33 cellular contexts compared by ENCODE assay signal in the genomic region with DNA sequence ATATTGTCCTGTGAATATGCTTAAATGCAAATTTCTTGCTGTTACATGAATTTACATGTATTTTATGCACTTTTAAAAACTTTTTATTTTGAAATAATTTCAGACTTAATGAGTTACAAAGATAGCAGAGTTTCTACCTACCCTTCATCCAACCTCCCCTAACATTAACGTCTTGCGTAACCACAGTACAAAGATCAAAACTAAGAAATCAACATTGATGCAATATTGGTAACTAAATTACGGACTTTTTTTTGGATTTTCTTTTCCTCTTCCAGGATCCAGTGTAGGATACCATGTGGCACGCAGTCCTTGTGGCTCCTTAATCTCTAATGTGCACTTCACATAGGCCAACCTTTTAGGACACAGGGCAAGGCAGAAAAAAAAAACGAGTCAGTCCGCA.
DNase-seq lines count a peak whose midpoint lies in the region; ATAC-seq, FAIRE-seq and TF ChIP-seq lines count a peak whose summit lies in the region.
"Had no signal": no experiment of that assay in that cellular context is flagged by ENCODE, and none has a peak within 500 bp of the region (broad histone marks: within the 10 kb centered on the region; RNA-seq: fewer than 3 reads in every experiment).

No MANE protein-coding gene starts in this region.

- no peak overlapping the region for H3K23ac ChIP-seq in IMR-90 (ENCODE audit: low read depth, low read length)

- dilution Hi-C loops in IMR-90 (cut with HindIII; ENCODE audit: low sequenced_read_pairs, unreplicated experiment): no loop called here

- H3K9me3 ChIP-seq in HepG2 (ENCODE audit: low read length) (peaks cover 5% of the 10 kb centered on the region), right lobe of liver (no peaks in the 10 kb centered on the region), IMR-90 (ENCODE audit: control insufficient read depth, insufficient read depth, low read length) (0 out of 2 replicates have a peak, but pooled peaks cover 2% of the 10 kb centered on the region), K562 (replicated peaks; ENCODE audit: control insufficient read depth, insufficient read depth, low read depth, low read length) (no peaks in the 10 kb centered on the region)
- H3K9me3 ChIP-seq: A549, BE2C, BLaER1, Caco-2 had no signal

- H3K79me2 ChIP-seq in HepG2 (ENCODE audit: insufficient read depth, low read length) (no peaks in the 10 kb centered on the region), K562 (ENCODE audit: control insufficient read depth, insufficient read depth, low read length) (no peaks in the 10 kb centered on the region)

- no peak overlapping the region for H3K56ac ChIP-seq in IMR-90 (ENCODE audit: extremely low read depth, insufficient read depth, low read length)

- no peak overlapping the region for H3K4ac ChIP-seq in IMR-90 (ENCODE audit: low read depth, low read length)

- H3K4me3 ChIP-seq in HepG2 (replicated peaks in 1 of 3; ENCODE audit: insufficient read depth in 1 of 3, low read depth in 2 of 3, low read length in 3 of 3) (no peak overlapping the region), right lobe of liver (no peak overlapping the region), IMR-90 (ENCODE audit: insufficient read depth, low read depth, low read length) (no peak overlapping the region), K562 (no peak overlapping the region)
- H3K4me3 ChIP-seq: A549; BLaER1; BLaER1 treated with 17β-estradiol and CSF1 and Interleukin-3, amounts not matched to agents 10 nM and 100 nM had no signal

- H2BK120ac ChIP-seq in IMR-90 (ENCODE audit: low read depth, low read length): no peak overlapping the region

- no TSS peak for BruUV-seq in HepG2 (replicated peaks; lab: Mats Ljungman, UMichigan)
- BruUV-seq in IMR-90 (replicated peaks; lab: Mats Ljungman, UMichigan): no TSS peak
- BruUV-seq in K562 (replicated peaks; lab: Mats Ljungman, UMichigan): no TSS peak

- H3K36me3 ChIP-seq in HepG2 (replicated peaks in 1 of 2; ENCODE audit: control insufficient read depth in 1 of 2, insufficient read depth in 2 of 2, low read length in 2 of 2): no peaks in the 10 kb centered on the region
- no peaks in the 10 kb centered on the region for H3K36me3 ChIP-seq in right lobe of liver
- H3K36me3 ChIP-seq in IMR-90 (ENCODE audit: control insufficient read depth, insufficient read depth, low read length): no peaks in the 10 kb centered on the region
- no peaks in the 10 kb centered on the region for H3K36me3 ChIP-seq in K562 (ENCODE audit: control insufficient read depth, insufficient read depth, low read length)
- H3K36me3 ChIP-seq: BE2C; BLaER1; BLaER1 treated with 17β-estradiol and CSF1 and Interleukin-3, amounts not matched to agents 10 nM and 100 nM had no signal

- POLR2A ChIA-PET in HepG2 (lab: Yijun Ruan, JAX): no interaction called here
- POLR2A ChIA-PET in IMR-90 (lab: Charles Lee; ENCODE audit: unreplicated experiment): no interaction called here
- POLR2A ChIA-PET in K562 (lab: Yijun Ruan, JAX): no interaction called here

- no peak for TF ChIP-seq CTCF in HepG2 (CRISPR knock-in tag; IDR thresholded peaks at IDR 0.05)
- no peak for TF ChIP-seq CTCF in right lobe of liver (IDR thresholded peaks at IDR 0.05)
- TF ChIP-seq CTCF in IMR-90 (conservative IDR thresholded peaks at IDR 0.05; ENCODE audit: low read depth, low read length): no peak
- no peak for TF ChIP-seq CTCF in K562 (IDR thresholded peaks at IDR 0.05 in 2 of 3, conservative IDR thresholded peaks at IDR 0.05 in 1 of 3; ENCODE audit: insufficient read depth in 2 of 3, low read depth in 1 of 3, low read length in 3 of 3)

- DNase-seq in HepG2 (ENCODE audit: low spot score) (no peak), right lobe of liver (no peak), IMR-90 (no peak), K562 (ENCODE audit: extremely low read depth in 1 of 4, low spot score in 3 of 4) (no peak), retina (no peak), hepatic stellate cell (ENCODE audit: low spot score) (no peak)
- DNase-seq: 8988T; ACHN; AML-193; BE2C; C1 segment of cervical spinal cord; Caco-2; Calu3; CD4-positive, alpha-beta memory T cell; CD4-positive, alpha-beta T cell; CD4-positive, CD25-positive, alpha-beta regulatory T cell; CD8-positive, alpha-beta memory T cell; CD8-positive, alpha-beta T cell; COR-L47; DMS 273 treated with DMSO at 0.1 percent for 48 hours; DMS153; DMS53; DMS79; DMS79 treated with DMSO at 0.1 percent for 48 hours; DND-41; EL had no signal

- H3K27ac ChIP-seq in HepG2 (ENCODE audit: extremely low read length, insufficient read depth, low read length) (no peak overlapping the region), right lobe of liver (no peak overlapping the region), IMR-90 (ENCODE audit: insufficient read depth, low read length) (no peak overlapping the region), K562 (ENCODE audit: extremely low read depth, low read depth, low read length) (no peak overlapping the region)
- H3K27ac ChIP-seq: 22Rv1; A549; BLaER1; BLaER1 treated with 17β-estradiol and CSF1 and Interleukin-3, amounts not matched to agents 10 nM and 100 nM; C4-2B had no signal

- H3K9ac ChIP-seq in HepG2 (ENCODE audit: insufficient read depth, low read depth, low read length) (no peak overlapping the region), IMR-90 (ENCODE audit: low read depth, low read length) (no peak overlapping the region), K562 (ENCODE audit: insufficient read depth in 1 of 2, low read depth in 2 of 2, low read length in 2 of 2) (no peak overlapping the region)
- H3K9ac ChIP-seq: BLaER1; BLaER1 treated with 17β-estradiol and CSF1 and Interleukin-3, amounts not matched to agents 10 nM and 100 nM had no signal

- no peak overlapping the region for H3K4me2 ChIP-seq in HepG2 (ENCODE audit: low read depth, low read length)
- H3K4me2 ChIP-seq in IMR-90 (ENCODE audit: low read depth, low read length): no peak overlapping the region
- no peak overlapping the region for H3K4me2 ChIP-seq in K562 (ENCODE audit: insufficient read depth, low read length)
- H3K4me2 ChIP-seq: A549; BLaER1; BLaER1 treated with 17β-estradiol and CSF1 and Interleukin-3, amounts not matched to agents 10 nM and 100 nM had no signal

- WGBS in HepG2 (ENCODE audit: low lambda C conversion rate): 43% methylated on average over 6 of the region's 6 CpGs
- WGBS in right lobe of liver (ENCODE audit: insufficient coverage, low coverage, low lambda C conversion rate, missing lambda C conversion rate): 59% methylated on average over 6 of the region's 6 CpGs
- 60% methylated on average over 1 of the region's 6 CpGs; no CpG with 5 or more reads in 1 of the 2 experiments for WGBS in IMR-90 (ENCODE audit: extremely low coverage in 2 of 2, insufficient read length in 1 of 2), 2 experiments
- WGBS in K562 (ENCODE audit: insufficient coverage, low coverage, missing lambda C conversion rate): 1% methylated on average over 6 of the region's 6 CpGs

- H4K91ac ChIP-seq in IMR-90 (ENCODE audit: insufficient read depth, low read depth, low read length): no peak overlapping the region

- no peak for TF ChIP-seq RAD21 in HepG2 (CRISPR knock-in tag; IDR thresholded peaks at IDR 0.05)
- no peak for TF ChIP-seq RAD21 in IMR-90 (IDR thresholded peaks at IDR 0.05; ENCODE audit: low read length)
- TF ChIP-seq RAD21 in K562 (CRISPR knock-in tag; conservative IDR thresholded peaks at IDR 0.05 in 1 of 2, IDR thresholded peaks at IDR 0.05 in 1 of 2): no peak

- intact Hi-C loops in HepG2 (cut with micrococcal nuclease; ENCODE audit: unreplicated experiment) (no loop called here), right lobe of liver (cut with DNase I) (no loop called here), IMR-90 (cut with micrococcal nuclease) (no loop called here), K562 (cut with micrococcal nuclease) (no loop called here)

- H3K9me1 ChIP-seq in IMR-90 (ENCODE audit: insufficient read depth, low read length): no peaks in the 10 kb centered on the region
- no peaks in the 10 kb centered on the region for H3K9me1 ChIP-seq in K562 (ENCODE audit: control insufficient read depth, insufficient read depth, low read length)

- H4K5ac ChIP-seq in IMR-90 (ENCODE audit: low read depth, low read length): no peak overlapping the region

- H3K27me3 ChIP-seq in HepG2 (ENCODE audit: control insufficient read depth in 1 of 2, insufficient read depth in 2 of 2, low read length in 2 of 2) (no peaks in the 10 kb centered on the region; a peak in 1 of 5 replicates), right lobe of liver (no peaks in the 10 kb centered on the region), IMR-90 (ENCODE audit: control insufficient read depth, insufficient read depth, low read length) (peaks cover 10% of the 10 kb centered on the region), K562 (ENCODE audit: control insufficient read depth in 2 of 2, insufficient read depth in 2 of 2, low read length in 2 of 2) (no peaks in the 10 kb centered on the region)
- H3K27me3 ChIP-seq: BE2C; BLaER1; BLaER1 treated with 17β-estradiol and CSF1 and Interleukin-3, amounts not matched to agents 10 nM and 100 nM had no signal

- in situ Hi-C loops in HepG2 (cut with HindIII; ENCODE audit: extremely low pct_ligation_motif_present, low pct_unique_long_range_greater_than_20kb): no loop called here
- in situ Hi-C loops in IMR-90 (cut with MboI; ENCODE audit: low sequenced_read_pairs): no loop called here
- in situ Hi-C loops in K562 (cut with MboI): no loop called here

- H2BK5ac ChIP-seq in IMR-90 (ENCODE audit: low read depth, low read length, poor library complexity, severe bottlenecking): no peak overlapping the region

- H2AK5ac ChIP-seq in IMR-90 (ENCODE audit: low read depth, low read length): no peak overlapping the region

- H2BK15ac ChIP-seq in IMR-90 (ENCODE audit: low read depth, low read length): no peak overlapping the region

- H4K20me1 ChIP-seq in HepG2 (ENCODE audit: insufficient read depth, low read length): no peaks in the 10 kb centered on the region
- no peaks in the 10 kb centered on the region for H4K20me1 ChIP-seq in IMR-90 (ENCODE audit: insufficient read depth, low read length)
- no peaks in the 10 kb centered on the region for H4K20me1 ChIP-seq in K562 (replicated peaks; ENCODE audit: control insufficient read depth, insufficient read depth, low read length)
- H4K20me1 ChIP-seq: BLaER1; BLaER1 treated with 17β-estradiol and CSF1 and Interleukin-3, amounts not matched to agents 10 nM and 100 nM had no signal

- H4K8ac ChIP-seq in IMR-90 (ENCODE audit: low read depth in 2 of 2, low read length in 2 of 2): no peak overlapping the region

- no peak for TF ChIP-seq EP300 in HepG2 (IDR thresholded peaks at IDR 0.05; ENCODE audit: low read depth in 2 of 2, low read length in 2 of 2)
- no peak for TF ChIP-seq EP300 in HepG2 (CRISPR knock-in tag; IDR thresholded peaks at IDR 0.05; ENCODE audit: borderline replicate concordance)
- TF ChIP-seq EP300 in K562 (IDR thresholded peaks at IDR 0.05; ENCODE audit: low read length): no peak

- TF ChIP-seq POLR2A in HepG2 (IDR thresholded peaks at IDR 0.05; ENCODE audit: insufficient read depth in 1 of 2, low read depth in 2 of 2, low read length in 2 of 2) (no peak), right lobe of liver (IDR thresholded peaks at IDR 0.05) (no peak), IMR-90 (IDR thresholded peaks at IDR 0.05; ENCODE audit: low read depth, low read length) (no peak), K562 (conservative IDR thresholded peaks at IDR 0.05) (no peak)

- CTCF ChIA-PET in HepG2 (lab: Yijun Ruan, JAX; ENCODE audit: low intra/inter-chr PET ratio, low total read pairs) (no interaction called here), IMR-90 (lab: Yijun Ruan, JAX) (no interaction called here), K562 (lab: Yijun Ruan, JAX; ENCODE audit: low intra/inter-chr PET ratio) (no interaction called here)

- FAIRE-seq in HepG2 (lab: Jason Lieb, UNC) (no peak), K562 (lab: Jason Lieb, UNC) (no peak)
- FAIRE-seq: A204.1, A549, D721Med had no signal

- H3K79me1 ChIP-seq in IMR-90 (ENCODE audit: low read depth in 1 of 2, low read length in 2 of 2): no peaks in the 10 kb centered on the region

- H2BK20ac ChIP-seq in IMR-90 (ENCODE audit: low read depth, low read length): no peak overlapping the region

- H3K18ac ChIP-seq in IMR-90 (ENCODE audit: low read depth, low read length): no peak overlapping the region

- H2AFZ ChIP-seq in HepG2 (ENCODE audit: low read length) (no peak overlapping the region), IMR-90 (replicated peaks; ENCODE audit: low read length, poor library complexity) (no peak overlapping the region), K562 (ENCODE audit: low read depth, low read length) (no peak overlapping the region)

- H2AK9ac ChIP-seq in IMR-90 (replicated peaks; ENCODE audit: low read depth, low read length, poor library complexity): no peak overlapping the region

- H3K14ac ChIP-seq in IMR-90 (replicated peaks; ENCODE audit: low read depth, low read length): no peak overlapping the region

- 0 out of 2 replicates have a peak, but pooled peaks cover 5% of the 10 kb centered on the region for H3K4me1 ChIP-seq in HepG2 (ENCODE audit: insufficient read depth, low read length)
- no peaks in the 10 kb centered on the region for H3K4me1 ChIP-seq in right lobe of liver
- H3K4me1 ChIP-seq in IMR-90 (ENCODE audit: control insufficient read depth, insufficient read depth, low read length): no peaks in the 10 kb centered on the region
- no peaks in the 10 kb centered on the region for H3K4me1 ChIP-seq in K562 (replicated peaks in 1 of 2; ENCODE audit: control insufficient read depth in 2 of 2, insufficient read depth in 2 of 2, low read length in 2 of 2)
- H3K4me1 ChIP-seq: A549; BE2C; BLaER1; BLaER1 treated with 17β-estradiol and CSF1 and Interleukin-3, amounts not matched to agents 10 nM and 100 nM; Caco-2 had no signal

- no peak for ATAC-seq in HepG2
- no peak for ATAC-seq in right lobe of liver
- ATAC-seq in IMR-90 (ENCODE audit: low read depth): no peak
- no peak for ATAC-seq in K562
- ATAC-seq: A549; CD8-positive, alpha-beta T cell had no signal

Comparison
In these comparisons a context has a peak if more than half of its experiments do, and no peak if none do; other contexts are left out.
1. Of the 241 proteins assayed by ChIP-seq in both HepG2 and K562: peak only in HepG2: FOXA3, NCOR1 and SMC3; only in K562: none; in both: CEBPB; in neither: 235; mixed calls (peak in some experiments, not most) for 2.